Comparison of ENCODE assay signal across 20 cellular contexts in genomic region chr4:23685481-23685880, GRCh38.
"Had no signal": no experiment of that assay in that cellular context is flagged by ENCODE, and none has a peak within 500 bp of the region (broad histone marks: within the 10 kb centered on the region; RNA-seq: fewer than 3 reads in every experiment).

No MANE protein-coding gene starts in this region.

- H3K4me3 ChIP-seq: MG63 had no signal

- H3K27me3 ChIP-seq: MG63 had no signal

- DNase-seq: KBM-7, MG63, NCI-H1092, NCI-H1105 treated with DMSO at 0.1 percent for 48 hours, NCI-H1417 treated with DMSO at 0.1 percent for 48 hours, NCI-H146, NCI-H1694 treated with DMSO at 0.1 percent for 48 hours, NCI-H1930, NCI-H2081, NCI-H2107, NCI-H2227 treated with DMSO at 0.1 percent for 48 hours, NCI-H524 treated with DMSO at 0.1 percent for 48 hours, NCI-H69, NCI-H774, PC-3, SHP77, SK-N-SH, SW 1271 had no signal

- H3K27ac ChIP-seq: RWPE1 had no signal

- H3K9me3 ChIP-seq: MG63, SK-N-SH had no signal

- H3K36me3 ChIP-seq: MG63 had no signal

- ATAC-seq: Panc1, PC-3 had no signal
